ENCODE assay signal across 8 cellular contexts in the genomic region with DNA sequence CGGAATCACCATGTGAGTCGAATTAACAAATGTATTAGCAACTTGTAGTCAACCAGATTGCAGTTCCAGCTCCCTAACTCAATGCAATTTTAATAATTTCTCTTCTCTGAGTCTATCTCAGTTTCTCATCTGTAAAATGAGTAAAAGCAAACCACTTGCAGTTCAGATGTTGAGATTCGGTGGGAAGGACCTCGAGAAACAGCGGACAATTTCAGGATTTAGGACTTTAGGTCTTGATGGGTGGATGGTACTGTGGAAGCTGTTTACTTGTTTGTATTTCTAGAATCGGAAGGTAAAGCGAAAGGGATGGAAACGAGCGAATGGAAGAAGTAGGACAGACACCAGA. TPM values are rescaled to one million over a fixed set of nuclear protein-coding genes. Genes with fewer than 3 reads are reported as not detected.
DNase-seq lines count a peak whose midpoint lies in the region; TF ChIP-seq lines count a peak whose summit lies in the region.

No MANE protein-coding gene starts in this region.

- peaks cover 8% of the 10 kb centered on the region for H3K4me1 ChIP-seq in HUES6 (ENCODE audit: control insufficient read depth, insufficient read depth, low read length)
- H3K4me1 ChIP-seq in neutrophil (ENCODE audit: control insufficient read depth in 1 of 2, insufficient read depth in 1 of 2, low read depth in 1 of 2, low read length in 1 of 2): peaks cover 19 to 21% of the 10 kb centered on the region in 2 experiments

- no peak for DNase-seq in activated naive CD4-positive, alpha-beta T cell treated with Interleukin-2 at 50 U/mL for 16 hours
- DNase-seq in dorsolateral prefrontal cortex: no peak
- no peak for DNase-seq in GM13976 (ENCODE audit: low spot score)
- no peak for DNase-seq in posterior cingulate gyrus
- no peak for DNase-seq in activated CD4-positive, CD25-positive, alpha-beta regulatory T cell (lab: John Stamatoyannopoulos, UW)

- TF ChIP-seq CTCF in dorsolateral prefrontal cortex (IDR thresholded peaks at IDR 0.05 in 54 of 56, conservative IDR thresholded peaks at IDR 0.05 in 2 of 56; ENCODE audit: low read depth in 1 of 56, partially characterized antibody in 56 of 56): no peak
- TF ChIP-seq CTCF in neutrophil (IDR thresholded peaks at IDR 0.05): no peak
- no peak for TF ChIP-seq CTCF in GM13976 (IDR thresholded peaks at IDR 0.05; ENCODE audit: borderline replicate concordance, control extremely low read depth, extremely low read depth, insufficient read depth, missing control alignments)

- H3K27me3 Mint-ChIP-seq in activated naive CD4-positive, alpha-beta T cell treated with anti-CD3 and anti-CD28 coated beads, Interleukin-2, amount 50 U/mL, for 24 hours: peaks cover 2% of the 10 kb centered on the region

- no peaks in the 10 kb centered on the region for H3K36me3 Mint-ChIP-seq in activated naive CD4-positive, alpha-beta T cell treated with anti-CD3 and anti-CD28 coated beads, Interleukin-2, amount 50 U/mL, for 24 hours

- peaks cover 9% of the 10 kb centered on the region for H3K4me1 Mint-ChIP-seq in activated naive CD4-positive, alpha-beta T cell treated with anti-CD3 and anti-CD28 coated beads, Interleukin-2, amount 50 U/mL, for 24 hours

- peaks cover 2% of the 10 kb centered on the region; the same call in 1 of the 2 replicates for H3K27me3 ChIP-seq in HUES6 (ENCODE audit: control insufficient read depth, insufficient read depth, low read length)
- no peaks in the 10 kb centered on the region for H3K27me3 ChIP-seq in dorsolateral prefrontal cortex
- no peaks in the 10 kb centered on the region for H3K27me3 ChIP-seq in neutrophil

- no peaks in the 10 kb centered on the region for H3K9me3 Mint-ChIP-seq in activated naive CD4-positive, alpha-beta T cell treated with anti-CD3 and anti-CD28 coated beads, Interleukin-2, amount 50 U/mL, for 24 hours

- H3K27ac ChIP-seq in HUES6 (ENCODE audit: low read depth, low read length) (peak overlapping the region; percentile 96), dorsolateral prefrontal cortex (peak overlapping the region in 57 of 59 donors; percentile 66 to 94 (median 87)), neutrophil (peak overlapping the region; percentile 80)

- peak overlapping the region; percentile 93 for H3K4me3 ChIP-seq in HUES6 (ENCODE audit: low read depth, low read length)
- peak overlapping the region; percentile 61 to 91 (median 78) for H3K4me3 ChIP-seq in dorsolateral prefrontal cortex
- H3K4me3 ChIP-seq in neutrophil (ENCODE audit: low read depth in 1 of 2, low read length in 1 of 2): peak overlapping the region; percentile 74 to 81

- in situ Hi-C loops in GM13976 (cut with MboI; ENCODE audit: low sequenced_read_pairs, unreplicated experiment): no loop called here

- H3K9me3 ChIP-seq in HUES6 (ENCODE audit: control insufficient read depth, insufficient read depth, low read depth, low read length) (no peaks in the 10 kb centered on the region), neutrophil (no peaks in the 10 kb centered on the region)

- peak overlapping the region; percentile 5 for H3K9ac ChIP-seq in HUES6 (ENCODE audit: low read length)

- peak overlapping the region; percentile 90 for H3K4me3 Mint-ChIP-seq in activated naive CD4-positive, alpha-beta T cell treated with anti-CD3 and anti-CD28 coated beads, Interleukin-2, amount 50 U/mL, for 24 hours

- H3K36me3 ChIP-seq in HUES6 (ENCODE audit: control insufficient read depth, insufficient read depth, low read length): no peaks in the 10 kb centered on the region
- no peaks in the 10 kb centered on the region for H3K36me3 ChIP-seq in neutrophil

- intact Hi-C loops in dorsolateral prefrontal cortex (cut with DNase I): no loop called here
- intact Hi-C loops in posterior cingulate gyrus (cut with DNase I): loop anchor here (2.0 kb wide), 1 partner anchor 31 kb away; the partner anchor contains the start of gene EML5

- peak overlapping the region; percentile 98 for H3K27ac Mint-ChIP-seq in activated naive CD4-positive, alpha-beta T cell treated with anti-CD3 and anti-CD28 coated beads, Interleukin-2, amount 50 U/mL, for 24 hours

RNA-seq across cellular contexts. Expression of gene TTC8, which starts 0.5 kb away (rescaled TPM):
- 10 to 100 TPM; 10.7 to 54.1 (median 29.8) TPM for total RNA-seq in dorsolateral prefrontal cortex

RNA-seq across cellular contexts. Expression of gene EML5, which starts 31.2 kb away (rescaled TPM):
- total RNA-seq in dorsolateral prefrontal cortex: 10 to 100 TPM in 115 of 120 experiments, 1 to 10 TPM in 5; 7.7 to 23.3 (median 14.2) TPM
